23 cellular contexts compared by ENCODE assay signal in the genomic region with DNA sequence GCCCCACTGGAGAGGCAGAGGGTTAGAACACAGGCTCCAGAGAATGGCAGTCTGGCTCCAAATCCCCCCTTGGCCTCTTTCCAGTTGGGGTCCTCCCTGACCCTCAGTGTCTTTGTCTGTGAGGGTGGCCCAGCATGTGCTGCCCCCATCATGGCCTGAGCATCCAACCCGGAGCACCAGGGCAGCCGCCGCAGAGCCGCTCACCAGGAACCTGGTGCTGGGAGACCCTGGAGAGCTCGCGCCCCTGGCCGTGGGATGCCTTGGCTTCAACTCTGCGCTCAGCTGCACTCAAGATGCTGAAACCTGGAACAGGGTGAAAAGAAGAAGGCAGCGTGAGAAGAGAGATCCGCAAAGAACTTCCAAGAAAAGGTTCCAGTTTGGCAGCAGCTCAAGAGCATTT. TPM values are rescaled to one million over a fixed set of nuclear protein-coding genes. Genes with fewer than 3 reads are reported as not detected.
A peak's percentile ranks its signal among the peaks of the same experiment; 100 is the strongest.
DNase-seq lines count a peak whose midpoint lies in the region; ATAC-seq and TF ChIP-seq lines count a peak whose summit lies in the region.
"Had no signal": no experiment of that assay in that cellular context is flagged by ENCODE, and none has a peak within 500 bp of the region (broad histone marks: within the 10 kb centered on the region; RNA-seq: fewer than 3 reads in every experiment).

No MANE protein-coding gene starts in this region.

- peaks cover 0 to 85% (median 71%) of the 10 kb centered on the region in 10 experiments; a peak in 17 of 20 replicates for H3K4me1 ChIP-seq in BLaER1 treated with 17β-estradiol and CSF1 and Interleukin-3, amounts not matched to agents 10 nM and 100 nM
- no peaks in the 10 kb centered on the region for H3K4me1 ChIP-seq in HEK293 (ENCODE audit: control insufficient read depth, insufficient read depth, low read length)
- peaks cover 0 to 25% of the 10 kb centered on the region in 2 donors for H3K4me1 ChIP-seq in neuronal stem cell (ENCODE audit: control insufficient read depth in 2 of 2, insufficient read depth in 1 of 2, low read depth in 1 of 2, low read length in 2 of 2)
- H3K4me1 ChIP-seq: A549 had no signal

- peak overlapping the region; percentile 64 for H3K18ac ChIP-seq in neuronal stem cell (ENCODE audit: low read length)

- no peaks in the 10 kb centered on the region for H3K36me3 ChIP-seq in BLaER1 treated with 17β-estradiol and CSF1 and Interleukin-3, amounts not matched to agents 10 nM and 100 nM
- no peaks in the 10 kb centered on the region for H3K36me3 ChIP-seq in HEK293 (ENCODE audit: control insufficient read depth in 2 of 2, insufficient read depth in 1 of 2, low read length in 2 of 2)
- H3K36me3 ChIP-seq in neuronal stem cell (replicated peaks in 1 of 2; ENCODE audit: control insufficient read depth in 2 of 2, insufficient read depth in 2 of 2, low read length in 2 of 2), result no peaks in the 10 kb centered on the region
- H3K36me3 ChIP-seq: BE2C had no signal

- no peak overlapping the region for H2AK5ac ChIP-seq in neuronal stem cell (ENCODE audit: low read depth, low read length)

- intact Hi-C loops in left ventricle myocardium superior (cut with micrococcal nuclease), result no loop called here
- intact Hi-C loops in left cardiac atrium (cut with DNase I), result no loop called here

- H3K9me3 ChIP-seq in BLaER1 treated with 17β-estradiol and CSF1 and Interleukin-3, amounts not matched to agents 10 nM and 100 nM (replicated peaks in 1 of 11), result no peaks in the 10 kb centered on the region
- H3K9me3 ChIP-seq in HEK293 (ENCODE audit: control insufficient read depth, insufficient read depth, low read depth, low read length) (no peaks in the 10 kb centered on the region), neuronal stem cell (replicated peaks in 1 of 2; ENCODE audit: control insufficient read depth in 2 of 2, insufficient read depth in 1 of 2, low read depth in 1 of 2, low read length in 2 of 2) (peaks cover 0 to 2% of the 10 kb centered on the region in 2 donors)
- H3K9me3 ChIP-seq: A549, BE2C had no signal

- H2BK12ac ChIP-seq in neuronal stem cell (ENCODE audit: low read length), result no peak overlapping the region

- no peak overlapping the region for H2AFZ ChIP-seq in neuronal stem cell (ENCODE audit: low read length)
- H2AFZ ChIP-seq: GM23248 had no signal

- peak overlapping the region in 5 of 11 experiments; percentile 2 to 37 (median 27); a peak in 2 of 22 replicates for H3K9ac ChIP-seq in BLaER1 treated with 17β-estradiol and CSF1 and Interleukin-3, amounts not matched to agents 10 nM and 100 nM
- H3K9ac ChIP-seq in neuronal stem cell (ENCODE audit: low read depth, low read length, poor library complexity), result no peak overlapping the region
- H3K9ac ChIP-seq: GM23248 had no signal

- H3K27me3 ChIP-seq in BLaER1 treated with 17β-estradiol and CSF1 and Interleukin-3, amounts not matched to agents 10 nM and 100 nM, result peaks cover 0 to 5% (median 0%) of the 10 kb centered on the region in 11 experiments; a peak in 5 of 22 replicates
- H3K27me3 ChIP-seq in neuronal stem cell (ENCODE audit: control insufficient read depth in 3 of 3, insufficient read depth in 3 of 3, low read depth in 1 of 3, low read length in 3 of 3), result peaks cover 0 to 23% (median 0%) of the 10 kb centered on the region in 3 experiments
- H3K27me3 ChIP-seq: BE2C had no signal

- no peak for TF ChIP-seq CTCF in HEK293 (tag by site-specific recombination; IDR thresholded peaks at IDR 0.05)

- H3K4me2 ChIP-seq in BLaER1 treated with 17β-estradiol and CSF1 and Interleukin-3, amounts not matched to agents 10 nM and 100 nM, result peak overlapping the region in 9 of 11 experiments; percentile 22 to 59 (median 52); a peak in 16 of 22 replicates
- H3K4me2 ChIP-seq in neuronal stem cell (ENCODE audit: insufficient read depth, low read length, poor library complexity, severe bottlenecking), result no peak overlapping the region
- H3K4me2 ChIP-seq: A549 had no signal

- WGBS in neuronal stem cell (ENCODE audit: extremely low coverage in 2 of 2, insufficient read length in 2 of 2, insufficient replicate concordance in 1 of 2), 2 donors, result no CpG with 5 or more reads among the region's 10 CpGs

- no peak overlapping the region for H3K14ac ChIP-seq in neuronal stem cell (ENCODE audit: low read length)

- H4K91ac ChIP-seq in neuronal stem cell (ENCODE audit: low read depth, low read length, poor library complexity), result no peak overlapping the region

- CTCF ChIA-PET in HEK293 (lab: Yijun Ruan, JAX), result interaction anchor here (0.6 kb wide), 1 partner anchor 108 kb away, joined by 3 read pairs; no protein-coding TSS in a partner anchor

- no peaks in the 10 kb centered on the region for H3K79me1 ChIP-seq in neuronal stem cell (ENCODE audit: low read depth, low read length)

- H2BK5ac ChIP-seq in neuronal stem cell (ENCODE audit: low read length), result no peak overlapping the region

- no peak overlapping the region for H3K4ac ChIP-seq in neuronal stem cell (ENCODE audit: low read length)

- ATAC-seq in left ventricle myocardium superior (no peak), left cardiac atrium (no peak), left lobe of liver (no peak), GM18873 (IDR thresholded peaks at IDR 0.05; ENCODE audit: low FRiP score, unreplicated experiment) (no peak), HG03135 (IDR thresholded peaks at IDR 0.05; ENCODE audit: unreplicated experiment) (no peak)
- ATAC-seq: A549, HCT116 had no signal

- peak overlapping the region; percentile 49 for H2BK15ac ChIP-seq in neuronal stem cell (ENCODE audit: low read length)

- POLR2A ChIA-PET in HEK293 (lab: Yijun Ruan, JAX), result no interaction called here

- peaks cover 0 to 18% (median 0%) of the 10 kb centered on the region in 11 experiments; a peak in 7 of 22 replicates for H4K20me1 ChIP-seq in BLaER1 treated with 17β-estradiol and CSF1 and Interleukin-3, amounts not matched to agents 10 nM and 100 nM

- H2BK120ac ChIP-seq in neuronal stem cell (ENCODE audit: low read depth, low read length), result no peak overlapping the region

- H3K27ac ChIP-seq in BLaER1 treated with 17β-estradiol and CSF1 and Interleukin-3, amounts not matched to agents 10 nM and 100 nM, result peak overlapping the region in 2 of 11 experiments; percentile 12 to 36; a peak in 3 of 22 replicates
- no peak overlapping the region for H3K27ac ChIP-seq in HEK293 (ENCODE audit: extremely low read depth, low read depth, low read length)
- no peak overlapping the region for H3K27ac ChIP-seq in neuronal stem cell (replicated peaks; ENCODE audit: low read length)
- H3K27ac ChIP-seq: A549, C4-2B, GM23248 had no signal

- peak; percentile 12 for DNase-seq in left ventricle myocardium superior
- DNase-seq in left cardiac atrium, result no peak
- no peak for DNase-seq in neuronal stem cell (ENCODE audit: low spot score)
- DNase-seq in left lobe of liver (ENCODE audit: low spot score), result no peak
- DNase-seq: 8988T; ACHN; AML-193; BE2C; CD4-positive, alpha-beta T cell; CD8-positive, alpha-beta memory T cell; DMS 273 treated with DMSO at 0.1 percent for 48 hours; DND-41; GM23248; H9; HFFc6 had no signal

- no peak overlapping the region for H3K4me3 ChIP-seq in BLaER1 treated with 17β-estradiol and CSF1 and Interleukin-3, amounts not matched to agents 10 nM and 100 nM
- H3K4me3 ChIP-seq in HEK293 (ENCODE audit: low read depth, low read length) (no peak overlapping the region), neuronal stem cell (ENCODE audit: low read length in 2 of 2) (no peak overlapping the region)
- H3K4me3 ChIP-seq: A549, GM23248 had no signal

- no peak overlapping the region for H3K23ac ChIP-seq in neuronal stem cell (ENCODE audit: low read depth, low read length, poor library complexity)

- H4K8ac ChIP-seq in neuronal stem cell (ENCODE audit: low read depth, low read length), result no peak overlapping the region

TF ChIP-seq in HEK293, 187 proteins besides CTCF, POLR2A, EP300 and RAD21:
- TF ChIP-seq, protein P1, sequence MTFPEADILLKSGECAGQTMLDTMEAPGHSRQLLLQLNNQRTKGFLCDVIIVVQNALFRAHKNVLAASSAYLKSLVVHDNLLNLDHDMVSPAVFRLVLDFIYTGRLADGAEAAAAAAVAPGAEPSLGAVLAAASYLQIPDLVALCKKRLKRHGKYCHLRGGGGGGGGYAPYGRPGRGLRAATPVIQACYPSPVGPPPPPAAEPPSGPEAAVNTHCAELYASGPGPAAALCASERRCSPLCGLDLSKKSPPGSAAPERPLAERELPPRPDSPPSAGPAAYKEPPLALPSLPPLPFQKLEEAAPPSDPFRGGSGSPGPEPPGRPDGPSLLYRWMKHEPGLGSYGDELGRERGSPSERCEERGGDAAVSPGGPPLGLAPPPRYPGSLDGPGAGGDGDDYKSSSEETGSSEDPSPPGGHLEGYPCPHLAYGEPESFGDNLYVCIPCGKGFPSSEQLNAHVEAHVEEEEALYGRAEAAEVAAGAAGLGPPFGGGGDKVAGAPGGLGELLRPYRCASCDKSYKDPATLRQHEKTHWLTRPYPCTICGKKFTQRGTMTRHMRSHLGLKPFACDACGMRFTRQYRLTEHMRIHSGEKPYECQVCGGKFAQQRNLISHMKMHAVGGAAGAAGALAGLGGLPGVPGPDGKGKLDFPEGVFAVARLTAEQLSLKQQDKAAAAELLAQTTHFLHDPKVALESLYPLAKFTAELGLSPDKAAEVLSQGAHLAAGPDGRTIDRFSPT (tag by site-specific recombination; IDR thresholded peaks at IDR 0.05), result no peak
- TF ChIP-seq ZNF335 (tag by site-specific recombination; conservative IDR thresholded peaks at IDR 0.05), result 0 out of 2 replicates have a peak, but pooled peaks have one; percentile 15

RNA-seq across cellular contexts. Expression of a gene that starts 3.9 kb away (rescaled TPM):
- not detected for total RNA-seq in left ventricle myocardium superior
- total RNA-seq in left cardiac atrium, result not detected
- 0.08 TPM for polyA plus RNA-seq in neuronal stem cell (2013, experiment 1 of 2)
- 0.08 TPM for polyA plus RNA-seq in neuronal stem cell (2013, experiment 2 of 2)
- 0.03 TPM for total RNA-seq in left lobe of liver
- total RNA-seq: CD4-positive, alpha-beta T cell; CD8-positive, alpha-beta memory T cell; GM23248; H4; HFFc6 had no signal
- polyA plus RNA-seq: CD8-positive, alpha-beta memory T cell; GM23248 had no signal

RNA-seq across cellular contexts. Expression of a gene that starts 27.3 kb away (rescaled TPM):
- total RNA-seq in left ventricle myocardium superior (61.7 TPM), left cardiac atrium (10 to 100 TPM; 55.6 to 58.6 TPM), left lobe of liver (4.8 TPM)
- polyA plus RNA-seq in neuronal stem cell (2013, experiment 1 of 2), result 37.4 TPM
- polyA plus RNA-seq in neuronal stem cell (2013, experiment 2 of 2), result 37.2 TPM

RNA-seq across cellular contexts. Expression of a gene that starts 54.4 kb away (rescaled TPM):
- total RNA-seq in left ventricle myocardium superior, result 8.7 TPM
- total RNA-seq in left cardiac atrium, result 1 to 10 TPM; 6.5 to 6.6 TPM
- polyA plus RNA-seq in neuronal stem cell (2013, experiment 1 of 2), result 11.3 TPM
- 11.5 TPM for polyA plus RNA-seq in neuronal stem cell (2013, experiment 2 of 2)
- 4.7 TPM for total RNA-seq in left lobe of liver
